ENCODE assay signal across 10 cellular contexts in genomic region chr5:39519566-39520231, GRCh38.
A peak's percentile ranks its signal among the peaks of the same experiment; 100 is the strongest.
DNase-seq lines count a peak whose midpoint lies in the region; ATAC-seq and TF ChIP-seq lines count a peak whose summit lies in the region.
"Had no signal": no experiment of that assay in that cellular context is flagged by ENCODE, and none has a peak within 500 bp of the region (broad histone marks: within the 10 kb centered on the region; RNA-seq: fewer than 3 reads in every experiment).

No MANE protein-coding gene starts in this region.

- no peak for TF ChIP-seq EP300 in stomach (IDR thresholded peaks at IDR 0.05)

- no peaks in the 10 kb centered on the region for H3K36me3 ChIP-seq in stomach

- no peaks in the 10 kb centered on the region for H3K9me3 ChIP-seq in stomach

- ATAC-seq in GM21381 (IDR thresholded peaks at IDR 0.05; ENCODE audit: unreplicated experiment) = no peak
- ATAC-seq: activated naive CD4-positive, alpha-beta T cell treated with anti-CD3 and anti-CD28 coated beads, Interleukin-2, amount 50 U/mL, for 72 hours had no signal

- 50 to 72% (median 63%) methylated on average over 3 of the region's 3 CpGs for WGBS in stomach, 5 donors

- H3K4me3 ChIP-seq in stomach = no peak overlapping the region

- no peaks in the 10 kb centered on the region for H3K27me3 ChIP-seq in stomach

- no peak for TF ChIP-seq CTCF in chondrocyte (IDR thresholded peaks at IDR 0.05)
- TF ChIP-seq CTCF in stomach (IDR thresholded peaks at IDR 0.05) = no peak

- CTCF ChIA-PET in activated naive CD4-positive, alpha-beta T cell treated with anti-CD3 and anti-CD28 coated beads for 36 hours (lab: Charles Lee) = interaction anchor here (0.7 to 1.3 kb wide), 3 partner anchors 9 to 143 kb away, joined by 3 to 4 read pairs (median 3); no protein-coding TSS in a partner anchor

- H3K27ac Mint-ChIP-seq in chondrocyte (ENCODE audit: unreplicated experiment) = peak overlapping the region; percentile 93
- no peak overlapping the region for H3K27ac Mint-ChIP-seq in activated naive CD4-positive, alpha-beta T cell treated with anti-CD3 and anti-CD28 coated beads for 36 hours
- H3K27ac Mint-ChIP-seq: activated naive CD4-positive, alpha-beta T cell treated with anti-CD3 and anti-CD28 coated beads, Interleukin-2, amount 50 U/mL, for 72 hours had no signal

- peaks cover 0 to 22% (median 10%) of the 10 kb centered on the region in 4 donors for H3K4me1 ChIP-seq in stomach

- DNase-seq in HS-27A (ENCODE audit: low read depth) = peak; percentile 66
- DNase-seq in chondrocyte (ENCODE audit: low spot score) = no peak
- peak; percentile 60 for DNase-seq in kidney tubule cell (ENCODE audit: low spot score)
- DNase-seq in stomach = no peak
- DNase-seq in inferior parietal cortex (ENCODE audit: extremely low spot score) = no peak
- DNase-seq in activated naive CD4-positive, alpha-beta T cell treated with anti-CD3 and anti-CD28 coated beads for 36 hours = no peak
- no peak for DNase-seq in substantia nigra (lab: John Stamatoyannopoulos, UW)
- DNase-seq: NCI-H526 had no signal

- peak overlapping the region; percentile 53 for H3K4me3 Mint-ChIP-seq in chondrocyte (ENCODE audit: unreplicated experiment)
- H3K4me3 Mint-ChIP-seq in activated naive CD4-positive, alpha-beta T cell treated with anti-CD3 and anti-CD28 coated beads for 36 hours = no peak overlapping the region

- intact Hi-C loops in stomach (cut with DNase I; ENCODE audit: low total_unique reads) = no loop called here
- intact Hi-C loops in activated naive CD4-positive, alpha-beta T cell treated with anti-CD3 and anti-CD28 coated beads for 36 hours (cut with micrococcal nuclease) = no loop called here

- peaks cover 9% of the 10 kb centered on the region for H3K9me3 Mint-ChIP-seq in chondrocyte (ENCODE audit: low read depth)
- H3K9me3 Mint-ChIP-seq in activated naive CD4-positive, alpha-beta T cell treated with anti-CD3 and anti-CD28 coated beads for 36 hours = no peaks in the 10 kb centered on the region
- H3K9me3 Mint-ChIP-seq: activated naive CD4-positive, alpha-beta T cell treated with anti-CD3 and anti-CD28 coated beads, Interleukin-2, amount 50 U/mL, for 72 hours had no signal

- no peaks in the 10 kb centered on the region for H3K36me3 Mint-ChIP-seq in chondrocyte (ENCODE audit: low read depth)
- H3K36me3 Mint-ChIP-seq in activated naive CD4-positive, alpha-beta T cell treated with anti-CD3 and anti-CD28 coated beads for 36 hours (ENCODE audit: low read depth) = no peaks in the 10 kb centered on the region
- H3K36me3 Mint-ChIP-seq: activated naive CD4-positive, alpha-beta T cell treated with anti-CD3 and anti-CD28 coated beads, Interleukin-2, amount 50 U/mL, for 72 hours had no signal

- H3K27me3 Mint-ChIP-seq in chondrocyte (ENCODE audit: low read depth) = no peaks in the 10 kb centered on the region
- H3K27me3 Mint-ChIP-seq in activated naive CD4-positive, alpha-beta T cell treated with anti-CD3 and anti-CD28 coated beads for 36 hours (ENCODE audit: low read depth) = peaks cover 6% of the 10 kb centered on the region

- H3K4me1 Mint-ChIP-seq in chondrocyte (ENCODE audit: low read depth) = peaks cover 53% of the 10 kb centered on the region
- no peaks in the 10 kb centered on the region for H3K4me1 Mint-ChIP-seq in activated naive CD4-positive, alpha-beta T cell treated with anti-CD3 and anti-CD28 coated beads for 36 hours (ENCODE audit: low read depth)

- H3K27ac ChIP-seq in stomach = peak overlapping the region in 3 of 5 donors; percentile 57 to 63 (median 60)
- no peak overlapping the region for H3K27ac ChIP-seq in substantia nigra (ENCODE audit: low read depth, low read length, poor library complexity, severe bottlenecking)

- no peak for TF ChIP-seq POLR2A in stomach (IDR thresholded peaks at IDR 0.05)

Comparison
In these comparisons a context has a peak if more than half of its experiments do, and no peak if none do; other contexts are left out.
1. DNase-seq: peak in HS-27A (single experiment) and kidney tubule cell (single experiment); none in chondrocyte (single experiment), stomach (single experiment), inferior parietal cortex (single experiment), activated naive CD4-positive, alpha-beta T cell treated with anti-CD3 and anti-CD28 coated beads for 36 hours (single experiment) and substantia nigra (0 of 49).